2 cellular contexts compared by ENCODE assay signal in genomic region chr5:118295045-118295444, GRCh38.
TF ChIP-seq lines count a peak whose summit lies in the region.

No MANE protein-coding gene starts in this region.

TF ChIP-seq in GM23338, 12 proteins besides CTCF, POLR2A, EP300 and RAD21:
- TF ChIP-seq ZNF462 (CRISPR knock-in tag; IDR thresholded peaks at IDR 0.05) (no peak), NANOG (IDR thresholded peaks at IDR 0.05; ENCODE audit: borderline replicate concordance) (no peak), POLR2AphosphoS5 (IDR thresholded peaks at IDR 0.05; ENCODE audit: low read depth) (no peak), CREB1 (CRISPR knock-in tag; IDR thresholded peaks at IDR 0.05; ENCODE audit: low read depth) (no peak), ETS1 (IDR thresholded peaks at IDR 0.05) (no peak), STAT1 (IDR thresholded peaks at IDR 0.05; ENCODE audit: unreplicated experiment) (no peak), ZNF114 (CRISPR knock-in tag; IDR thresholded peaks at IDR 0.05) (no peak), REST (IDR thresholded peaks at IDR 0.05; ENCODE audit: unreplicated experiment) (no peak), EZH2 (IDR thresholded peaks at IDR 0.05; ENCODE audit: low read depth, unreplicated experiment) (no peak), EZH2phosphoT487 (IDR thresholded peaks at IDR 0.05; ENCODE audit: unreplicated experiment) (no peak)

TF ChIP-seq in WTC11, 78 proteins besides CTCF, POLR2A, EP300 and RAD21 (continued from another document):
- TF ChIP-seq ZNF532 (CRISPR knock-in tag; IDR thresholded peaks at IDR 0.05; ENCODE audit: borderline replicate concordance) (no peak), JUN (CRISPR knock-in tag; IDR thresholded peaks at IDR 0.05) (no peak), ZNF219 (CRISPR knock-in tag; IDR thresholded peaks at IDR 0.05; ENCODE audit: borderline replicate concordance) (no peak), NFATC4 (CRISPR knock-in tag; IDR thresholded peaks at IDR 0.05) (no peak), SMAD3 (CRISPR knock-in tag; IDR thresholded peaks at IDR 0.05; ENCODE audit: borderline replicate concordance) (no peak), KAT7 (CRISPR knock-in tag; IDR thresholded peaks at IDR 0.05; ENCODE audit: borderline replicate concordance) (no peak), E2F5 (CRISPR knock-in tag; IDR thresholded peaks at IDR 0.05) (no peak), ATF1 (CRISPR knock-in tag; IDR thresholded peaks at IDR 0.05) (no peak), GRHL2 (CRISPR knock-in tag; IDR thresholded peaks at IDR 0.05; ENCODE audit: insufficient replicate concordance, severe bottlenecking) (no peak)
TF ChIP-seq in WTC11: peak in this region for 0.
